1 cellular context compared by ENCODE assay signal in genomic region chr15:40543631-40544294, GRCh38.
TF ChIP-seq lines count a peak whose summit lies in the region.

No MANE protein-coding gene starts in this region.

TF ChIP-seq in IMR-90, 13 proteins besides CTCF, POLR2A, EP300 and RAD21 (continued from another document):
- no peak for TF ChIP-seq RCOR1 (IDR thresholded peaks at IDR 0.05; ENCODE audit: insufficient replicate concordance, low read length)
- no peak for TF ChIP-seq CEBPB (IDR thresholded peaks at IDR 0.05; ENCODE audit: low read depth, low read length)
- no peak for TF ChIP-seq MXI1 (IDR thresholded peaks at IDR 0.05; ENCODE audit: borderline replicate concordance, low read depth, low read length)
- TF ChIP-seq FOS (IDR thresholded peaks at IDR 0.05; ENCODE audit: low read depth, low read length), result no peak
- TF ChIP-seq MAFK (IDR thresholded peaks at IDR 0.05; ENCODE audit: low read depth, low read length), result no peak
- no peak for TF ChIP-seq MAZ (IDR thresholded peaks at IDR 0.05; ENCODE audit: borderline replicate concordance, low read depth, low read length)
